ENCODE assay signal across 1 cellular context in genomic region chr10:119314486-119314885, GRCh38.
TF ChIP-seq lines count a peak whose summit lies in the region.

No MANE protein-coding gene starts in this region.

TF ChIP-seq in GM23338, 12 proteins besides CTCF, POLR2A, EP300 and RAD21 (continued from another document):
- TF ChIP-seq ETS1 (IDR thresholded peaks at IDR 0.05) = no peak
- TF ChIP-seq ZNF462 (CRISPR knock-in tag; IDR thresholded peaks at IDR 0.05) = no peak
- TF ChIP-seq POLR2AphosphoS5 (IDR thresholded peaks at IDR 0.05; ENCODE audit: low read depth) = no peak
- TF ChIP-seq CREB1 (CRISPR knock-in tag; IDR thresholded peaks at IDR 0.05; ENCODE audit: low read depth) = no peak
- TF ChIP-seq NANOG (IDR thresholded peaks at IDR 0.05; ENCODE audit: borderline replicate concordance) = no peak
TF ChIP-seq in GM23338: peak in this region for 0.
